1 cellular context compared by ENCODE assay signal in genomic region chr7:64794171-64794844, GRCh38.
TF ChIP-seq lines count a peak whose summit lies in the region.

Gene ZNF138, plus strand, starts transcription at chr7:64794428. Its CDS starts 141 bp downstream, at chr7:64794569.

TF ChIP-seq in HCT116, 20 proteins besides CTCF, POLR2A, EP300 and RAD21 (continued from another document):
- TF ChIP-seq ATF3 (IDR thresholded peaks at IDR 0.05) = no peak
- no peak for TF ChIP-seq YY1 (IDR thresholded peaks at IDR 0.05; ENCODE audit: extremely low read depth, insufficient replicate concordance, low read depth, low read length)
- TF ChIP-seq EZH2phosphoT487 (IDR thresholded peaks at IDR 0.05; ENCODE audit: borderline replicate concordance) = no peak
